10 cellular contexts compared by ENCODE assay signal in genomic region chr6:106886922-106887797, GRCh38.
DNase-seq lines count a peak whose midpoint lies in the region; ATAC-seq, FAIRE-seq and TF ChIP-seq lines count a peak whose summit lies in the region.
"Had no signal": no experiment of that assay in that cellular context is flagged by ENCODE, and none has a peak within 500 bp of the region (broad histone marks: within the 10 kb centered on the region; RNA-seq: fewer than 3 reads in every experiment).

No MANE protein-coding gene starts in this region.

- FAIRE-seq in A549 (lab: Jason Lieb, UNC), result no peak

- TF ChIP-seq EP300 in A549 (IDR thresholded peaks at IDR 0.05), result no peak

- H3K27ac ChIP-seq in A549, result peak overlapping the region; percentile 65 to 67; a peak in 5 of 6 replicates
- peak overlapping the region; percentile 37 for H3K27ac ChIP-seq in RWPE2 (ENCODE audit: poor library complexity, severe bottlenecking)

- ATAC-seq in A549 (0 out of 6 replicates have a peak, but pooled peaks of 1 of the 2 experiments have one; percentile 47), RWPE2 (ENCODE audit: low read depth) (no peak), GM18858 (IDR thresholded peaks at IDR 0.05; ENCODE audit: unreplicated experiment) (no peak)

- TF ChIP-seq POLR2A in A549 (IDR thresholded peaks at IDR 0.05; ENCODE audit: low read length), result no peak

- WGBS in A549 (ENCODE audit: missing lambda C conversion rate), result 46% methylated on average over 8 of the region's 8 CpGs

- H3K9me3 ChIP-seq in A549 (no peaks in the 10 kb centered on the region), RWPE2 (ENCODE audit: severe bottlenecking) (no peaks in the 10 kb centered on the region)

- CTCF ChIA-PET in A549 (lab: Yijun Ruan, JAX), result interaction anchor here (0.6 kb wide), 1 partner anchor 417 kb away, joined by 3 read pairs; no protein-coding TSS in a partner anchor

- no peak for TF ChIP-seq CTCF in A549 (IDR thresholded peaks at IDR 0.05)
- no peak for TF ChIP-seq CTCF in RWPE2 (IDR thresholded peaks at IDR 0.05; ENCODE audit: poor library complexity, severe bottlenecking)

- H3K27me3 ChIP-seq in RWPE2 (ENCODE audit: insufficient read depth, poor library complexity, severe bottlenecking), result no peaks in the 10 kb centered on the region

- POLR2A ChIA-PET in A549 (lab: Yijun Ruan, JAX), result no interaction called here

- H3K4me2 ChIP-seq in A549, result peak overlapping the region; percentile 70

- H3K4me1 ChIP-seq in A549, result peaks cover 37% of the 10 kb centered on the region
- H3K4me1 ChIP-seq in RWPE2 (ENCODE audit: insufficient read depth, poor library complexity, severe bottlenecking), result peaks cover 24% of the 10 kb centered on the region

- no peaks in the 10 kb centered on the region for H3K36me3 ChIP-seq in RWPE2 (ENCODE audit: low read depth)

- peak in 1 of 2 experiments; percentile 19 for DNase-seq in A549 (ENCODE audit: low read depth in 1 of 2, low spot score in 1 of 2)
- DNase-seq in NCI-H146 (lab: John Stamatoyannopoulos, UW), result peak; percentile 80
- no peak for DNase-seq in RWPE2 (ENCODE audit: low spot score)
- peak; percentile 12 for DNase-seq in kidney tubule cell (ENCODE audit: low spot score)
- no peak for DNase-seq in NCI-H2171 (lab: John Stamatoyannopoulos, UW)
- no peak for DNase-seq in HUDEP-2 (lab: John Stamatoyannopoulos, UW; ENCODE audit: unreplicated experiment in 76 of 76)
- no peak for DNase-seq in NK-92 treated with Interleukin-12 subunit alpha and Interleukin-12 subunit beta, amount 100 ng/mL, for 24 hours (lab: John Stamatoyannopoulos, UW)
- DNase-seq: DMS79; stimulated activated naive CD4-positive, alpha-beta T cell had no signal

- no peak for TF ChIP-seq RAD21 in A549 (conservative IDR thresholded peaks at IDR 0.05 in 1 of 2, IDR thresholded peaks at IDR 0.05 in 1 of 2)

- H3K4me3 ChIP-seq in A549 (no peak overlapping the region), RWPE2 (ENCODE audit: severe bottlenecking) (no peak overlapping the region)

TF ChIP-seq in A549, 52 proteins besides CTCF, POLR2A, EP300 and RAD21:
- 0 out of 2 replicates have a peak, but pooled peaks have one; percentile 27 for TF ChIP-seq ZSCAN20 (CRISPR knock-in tag; IDR thresholded peaks at IDR 0.05)
- no peak for TF ChIP-seq PBX3 (IDR thresholded peaks at IDR 0.05)
TF ChIP-seq in A549: peak in this region for 1.

Comparison
In these comparisons a context has a peak if more than half of its experiments do, and no peak if none do; other contexts are left out.
1. DNase-seq: peak in NCI-H146 (single experiment) and kidney tubule cell (single experiment); none in RWPE2 (single experiment), NCI-H2171 (single experiment), HUDEP-2 (0 of 76) and NK-92 treated with Interleukin-12 subunit alpha and Interleukin-12 subunit beta, amount 100 ng/mL, for 24 hours (single experiment).